ENCODE assay signal across 16 cellular contexts in genomic region chr12:132316497-132317232, GRCh38. TPM values are rescaled to one million over a fixed set of nuclear protein-coding genes. Genes with fewer than 3 reads are reported as not detected.
DNase-seq lines count a peak whose midpoint lies in the region; ATAC-seq, FAIRE-seq and TF ChIP-seq lines count a peak whose summit lies in the region.
"Had no signal": no experiment of that assay in that cellular context is flagged by ENCODE, and none has a peak within 500 bp of the region (broad histone marks: within the 10 kb centered on the region; RNA-seq: fewer than 3 reads in every experiment).

No MANE protein-coding gene starts in this region.

- H3K36me3 ChIP-seq in right atrium auricular region (no peaks in the 10 kb centered on the region), HEK293 (ENCODE audit: control insufficient read depth in 2 of 2, insufficient read depth in 1 of 2, low read length in 2 of 2) (no peaks in the 10 kb centered on the region), kidney (ENCODE audit: control insufficient read depth in 1 of 2, insufficient read depth in 2 of 2, low read length in 2 of 2) (no peaks in the 10 kb centered on the region)

- H3K27ac ChIP-seq in right atrium auricular region (no peak overlapping the region), HEK293 (ENCODE audit: extremely low read depth, low read depth, low read length) (no peak overlapping the region), kidney (ENCODE audit: low read depth in 2 of 2, low read length in 2 of 2) (no peak overlapping the region)

- no peak for FAIRE-seq in kidney (lab: Jason Lieb, UNC)
- FAIRE-seq: GM12892 had no signal

- in situ Hi-C loops in KBM-7 (cut with MboI; ENCODE audit: low pct_unique_long_range_greater_than_20kb, low sequenced_read_pairs): no loop called here

- CTCF ChIA-PET in HEK293 (lab: Yijun Ruan, JAX): interaction anchor here (0.5 to 0.6 kb wide), 3 partner anchors 11 to 245 kb away, joined by 3 to 4 read pairs (median 3); no protein-coding TSS in a partner anchor

- POLR2A ChIA-PET in HEK293 (lab: Yijun Ruan, JAX): no interaction called here

- no peaks in the 10 kb centered on the region for H3K27me3 Mint-ChIP-seq in activated T-helper 1 cell treated with anti-CD3 and anti-CD28 coated beads, Interleukin-12 subunit alpha, Interleukin-12 subunit beta, Interleukin-2, Interleukin-4 antibody, amounts not matched to agents 30 ng/mL and 10 ng/mL and 1 ng/mL, durations not matched to agents 14 hours and 24 hours and 36 hours (ENCODE audit: insufficient read depth)

- no peaks in the 10 kb centered on the region for H3K27me3 ChIP-seq in right atrium auricular region

- H3K9ac ChIP-seq in kidney (ENCODE audit: low read length in 2 of 2): no peak overlapping the region

- no peak overlapping the region for H3K4me3 Mint-ChIP-seq in activated T-helper 1 cell treated with anti-CD3 and anti-CD28 coated beads, Interleukin-12 subunit alpha, Interleukin-12 subunit beta, Interleukin-2, Interleukin-4 antibody, amounts not matched to agents 30 ng/mL and 10 ng/mL and 1 ng/mL, durations not matched to agents 14 hours and 24 hours and 36 hours
- H3K4me3 Mint-ChIP-seq: B cell; CD8-positive, alpha-beta T cell had no signal

- no peaks in the 10 kb centered on the region for H3K4me1 ChIP-seq in right atrium auricular region
- no peaks in the 10 kb centered on the region for H3K4me1 ChIP-seq in HEK293 (ENCODE audit: control insufficient read depth, insufficient read depth, low read length)
- no peaks in the 10 kb centered on the region for H3K4me1 ChIP-seq in kidney (ENCODE audit: control insufficient read depth in 1 of 2, insufficient read depth in 1 of 2, low read depth in 1 of 2, low read length in 2 of 2)

- H3K9me3 ChIP-seq in right atrium auricular region: peaks cover 0 to 7% of the 10 kb centered on the region in 2 donors
- H3K9me3 ChIP-seq in HEK293 (ENCODE audit: control insufficient read depth, insufficient read depth, low read depth, low read length): no peaks in the 10 kb centered on the region
- peaks cover 0 to 6% of the 10 kb centered on the region in 2 donors for H3K9me3 ChIP-seq in kidney (ENCODE audit: control insufficient read depth in 1 of 2, low read length in 2 of 2)

- H3K36me3 Mint-ChIP-seq in activated T-helper 1 cell treated with anti-CD3 and anti-CD28 coated beads, Interleukin-12 subunit alpha, Interleukin-12 subunit beta, Interleukin-2, Interleukin-4 antibody, amounts not matched to agents 30 ng/mL and 10 ng/mL and 1 ng/mL, durations not matched to agents 14 hours and 24 hours and 36 hours (ENCODE audit: low read depth): peaks cover 2% of the 10 kb centered on the region
- H3K36me3 Mint-ChIP-seq: CD14-positive monocyte; CD8-positive, alpha-beta T cell had no signal

- no peak for ATAC-seq in left ventricle myocardium superior
- ATAC-seq: CD8-positive, alpha-beta T cell had no signal

- TF ChIP-seq CTCF in right atrium auricular region (IDR thresholded peaks at IDR 0.05): no peak
- no peak for TF ChIP-seq CTCF in HEK293 (tag by site-specific recombination; IDR thresholded peaks at IDR 0.05)
- no peak for TF ChIP-seq CTCF in kidney (IDR thresholded peaks at IDR 0.05; ENCODE audit: borderline replicate concordance, extremely low read depth, insufficient read depth)

- no peak overlapping the region for H3K27ac Mint-ChIP-seq in activated T-helper 1 cell treated with anti-CD3 and anti-CD28 coated beads, Interleukin-12 subunit alpha, Interleukin-12 subunit beta, Interleukin-2, Interleukin-4 antibody, amounts not matched to agents 30 ng/mL and 10 ng/mL and 1 ng/mL, durations not matched to agents 14 hours and 24 hours and 36 hours
- H3K27ac Mint-ChIP-seq: B cell; CD8-positive, alpha-beta T cell had no signal

- H3K9me3 Mint-ChIP-seq in activated T-helper 1 cell treated with anti-CD3 and anti-CD28 coated beads, Interleukin-12 subunit alpha, Interleukin-12 subunit beta, Interleukin-2, Interleukin-4 antibody, amounts not matched to agents 30 ng/mL and 10 ng/mL and 1 ng/mL, durations not matched to agents 14 hours and 24 hours and 36 hours: peaks cover 12% of the 10 kb centered on the region

- DNase-seq in left ventricle myocardium superior: peak; percentile 21
- no peak for DNase-seq in right atrium auricular region (ENCODE audit: low spot score)
- DNase-seq in kidney: peak; percentile 43
- DNase-seq in posterior vena cava (ENCODE audit: low spot score): peak; percentile 69
- no peak for DNase-seq in activated T-helper 1 cell treated with anti-CD3 and anti-CD28 coated beads, Interleukin-12 subunit alpha, Interleukin-12 subunit beta, Interleukin-2, Interleukin-4 antibody, amounts not matched to agents 30 ng/mL and 10 ng/mL and 1 ng/mL, durations not matched to agents 14 hours and 24 hours and 36 hours (ENCODE audit: low spot score)
- no peak for DNase-seq in KBM-7
- DNase-seq in NCI-H1092 treated with DMSO at 0.1 percent for 48 hours (lab: John Stamatoyannopoulos, UW): no peak
- DNase-seq: CD8-positive, alpha-beta T cell; COR-L47; DND-41; GDM1; HCEC 1CT had no signal

- H3K4me3 ChIP-seq in right atrium auricular region (no peak overlapping the region), HEK293 (ENCODE audit: low read depth, low read length) (no peak overlapping the region), kidney (ENCODE audit: low read length in 2 of 2) (no peak overlapping the region)

- H3K4me1 Mint-ChIP-seq in activated T-helper 1 cell treated with anti-CD3 and anti-CD28 coated beads, Interleukin-12 subunit alpha, Interleukin-12 subunit beta, Interleukin-2, Interleukin-4 antibody, amounts not matched to agents 30 ng/mL and 10 ng/mL and 1 ng/mL, durations not matched to agents 14 hours and 24 hours and 36 hours (ENCODE audit: low read depth): no peaks in the 10 kb centered on the region
- H3K4me1 Mint-ChIP-seq: B cell, CD14-positive monocyte had no signal

- intact Hi-C loops in left ventricle myocardium superior (cut with micrococcal nuclease): no loop called here
- intact Hi-C loops in kidney (cut with DNase I): no loop called here
- intact Hi-C loops in posterior vena cava (cut with DNase I): no loop called here
- intact Hi-C loops in activated T-helper 1 cell treated with anti-CD3 and anti-CD28 coated beads, Interleukin-12 subunit alpha, Interleukin-12 subunit beta, Interleukin-2, Interleukin-4 antibody, amounts not matched to agents 30 ng/mL and 10 ng/mL and 1 ng/mL, durations not matched to agents 14 hours and 24 hours and 36 hours (cut with micrococcal nuclease): no loop called here

TF ChIP-seq in HEK293, 187 proteins besides CTCF, POLR2A, EP300 and RAD21:
- no peak for TF ChIP-seq ZFHX2 (tag by site-specific recombination; conservative IDR thresholded peaks at IDR 0.05)
- peak; percentile 99 for TF ChIP-seq ZIC2 (tag by site-specific recombination; IDR thresholded peaks at IDR 0.05)
TF ChIP-seq in HEK293: peak in this region for 1.

RNA-seq across cellular contexts. Expression of gene GALNT9, which starts 12.7 kb away (rescaled TPM):
- 1.6 TPM for total RNA-seq in left ventricle myocardium superior
- 10 to 100 TPM in 1 of 2 donors, 1 to 10 TPM in 1; 4.0 to 10.8 TPM for total RNA-seq in right atrium auricular region
- total RNA-seq in kidney: 20.7 TPM
- 4.8 TPM for polyA plus RNA-seq in kidney (ENCODE audit: insufficient read depth, low read depth, low replicate concordance)
- total RNA-seq in posterior vena cava: not detected
- total RNA-seq in activated T-helper 1 cell treated with anti-CD3 and anti-CD28 coated beads, Interleukin-12 subunit alpha, Interleukin-12 subunit beta, Interleukin-2, Interleukin-4 antibody, amounts not matched to agents 30 ng/mL and 10 ng/mL and 1 ng/mL, durations not matched to agents 14 hours and 24 hours and 36 hours: not detected in 2 replicates
- total RNA-seq: CD8-positive, alpha-beta T cell had no signal
- polyA plus RNA-seq: CD14-positive monocyte had no signal

Comparison
In these comparisons a context has a peak if more than half of its experiments do, and no peak if none do; other contexts are left out.
1. DNase-seq: peak in left ventricle myocardium superior (single experiment), kidney (single experiment) and posterior vena cava (single experiment); none in right atrium auricular region (single experiment), activated T-helper 1 cell treated with anti-CD3 and anti-CD28 coated beads, Interleukin-12 subunit alpha, Interleukin-12 subunit beta, Interleukin-2, Interleukin-4 antibody, amounts not matched to agents 30 ng/mL and 10 ng/mL and 1 ng/mL, durations not matched to agents 14 hours and 24 hours and 36 hours (single experiment), KBM-7 (single experiment) and NCI-H1092 treated with DMSO at 0.1 percent for 48 hours (single experiment).